ENCODE assay signal across 1 cellular context in genomic region chr18:79576686-79577351, GRCh38.
TF ChIP-seq lines count a peak whose summit lies in the region.

No MANE protein-coding gene starts in this region.

TF ChIP-seq in HEK293, 187 proteins besides CTCF, POLR2A, EP300 and RAD21 (continued from another document):
- TF ChIP-seq ZNF26 (tag by site-specific recombination; IDR thresholded peaks at IDR 0.05) (no peak), ZFP69B (tag by site-specific recombination; IDR thresholded peaks at IDR 0.05) (no peak), ZIC2 (tag by site-specific recombination; IDR thresholded peaks at IDR 0.05) (peak; percentile 96)
